In genomic region chr17:18564099-18564448, GRCh38 we compare ENCODE assay signal across 8 cellular contexts.
DNase-seq lines count a peak whose midpoint lies in the region; ATAC-seq and TF ChIP-seq lines count a peak whose summit lies in the region.
"Not testable (repeated sequence)": the region's sequence is repeated elsewhere in the genome, so short reads cannot be mapped to it uniquely, and the experiment has no call there.

No MANE protein-coding gene starts in this region.

- H3K27ac Mint-ChIP-seq in CD4-positive, alpha-beta memory T cell, result peak overlapping the region in 6 of 7 donors; percentile 19 to 91 (median 69)
- H3K27ac Mint-ChIP-seq in activated T-cell treated with anti-CD3 and anti-CD28 coated beads, Interleukin-2, amount 50 U/mL, for 72 hours, result not testable (repeated sequence)

- peaks cover 4 to 17% (median 10%) of the 10 kb centered on the region in 4 donors for H3K4me1 Mint-ChIP-seq in CD4-positive, alpha-beta memory T cell
- H3K4me1 Mint-ChIP-seq in activated T-cell treated with anti-CD3 and anti-CD28 coated beads, Interleukin-2, amount 50 U/mL, for 72 hours (ENCODE audit: low read depth), result peaks cover 12% of the 10 kb centered on the region

- not testable (repeated sequence) for H2AK5ac ChIP-seq in mesenchymal stem cell (ENCODE audit: low read length, severe bottlenecking)

- H3K23ac ChIP-seq in mesenchymal stem cell (ENCODE audit: low read length in 2 of 2), result not testable (repeated sequence)

- not testable (repeated sequence) for H3K9me3 ChIP-seq in CD4-positive, alpha-beta memory T cell (ENCODE audit: control insufficient read depth in 1 of 2, low read length in 2 of 2); Peyer's patch; esophagus muscularis mucosa; mesenchymal stem cell (ENCODE audit: control insufficient read depth, low read length)

- CTCF ChIA-PET in CD4-positive, alpha-beta memory T cell (lab: Charles Lee; ENCODE audit: partially characterized antibody), result not testable (repeated sequence)

- intact Hi-C loops in CD4-positive, alpha-beta memory T cell (cut with micrococcal nuclease); esophagus muscularis mucosa (cut with DNase I): not testable (repeated sequence)

- H3K18ac ChIP-seq in mesenchymal stem cell (ENCODE audit: low read depth in 1 of 2, low read length in 2 of 2), result not testable (repeated sequence)

- not testable (repeated sequence) for H3K27me3 Mint-ChIP-seq in CD4-positive, alpha-beta memory T cell; activated T-cell treated with anti-CD3 and anti-CD28 coated beads, Interleukin-2, amount 50 U/mL, for 72 hours (ENCODE audit: low read depth)

- H3K4me3 ChIP-seq in CD4-positive, alpha-beta memory T cell (ENCODE audit: low read length in 2 of 2); Peyer's patch; esophagus muscularis mucosa; mesenchymal stem cell (ENCODE audit: insufficient read depth in 1 of 2, low read depth in 1 of 2, low read length in 2 of 2): not testable (repeated sequence)

- POLR2A ChIA-PET in CD4-positive, alpha-beta memory T cell (lab: Charles Lee; ENCODE audit: partially characterized antibody), result not testable (repeated sequence)

- not testable (repeated sequence) for H3K14ac ChIP-seq in mesenchymal stem cell (ENCODE audit: low read length in 2 of 2)

- peak overlapping the region; percentile 57 for H3K9ac ChIP-seq in mesenchymal stem cell (ENCODE audit: low read length)

- DNase-seq in CD4-positive, alpha-beta memory T cell, result peak; percentile 48 to 67 (median 58)
- DNase-seq in Peyer's patch, result peak in 2 of 3 donors; percentile 18 to 59
- DNase-seq in activated T-cell treated with anti-CD3 and anti-CD28 coated beads, Interleukin-2, amount 50 U/mL, for 72 hours, result peak; percentile 17 to 19
- DNase-seq in esophagus muscularis mucosa (ENCODE audit: extremely low spot score), result not testable (repeated sequence)
- DNase-seq in mesenchymal stem cell, result peak; percentile 2
- DNase-seq in stimulated activated CD4-positive, alpha-beta T cell treated with anti-CD3 and anti-CD28 coated beads, Interleukin-4, amount 100 ng/mL, for 24 hours, result peak; percentile 19

- peak; percentile 26 for ATAC-seq in GM21381 (IDR thresholded peaks at IDR 0.05; ENCODE audit: unreplicated experiment)
- ATAC-seq in activated T-cell treated with anti-CD3 and anti-CD28 coated beads, Interleukin-2, amount 50 U/mL, for 72 hours (replicated peaks in 1 of 2), result peak; percentile 60 to 77

- H3K27me3 ChIP-seq in CD4-positive, alpha-beta memory T cell (ENCODE audit: insufficient read depth, low read length); Peyer's patch; esophagus muscularis mucosa; mesenchymal stem cell (ENCODE audit: control insufficient read depth in 1 of 2, insufficient read depth in 1 of 2, low read length in 2 of 2): not testable (repeated sequence)

- H2BK5ac ChIP-seq in mesenchymal stem cell (ENCODE audit: low read depth, low read length, poor library complexity, severe bottlenecking), result not testable (repeated sequence)

- H3K36me3 Mint-ChIP-seq in CD4-positive, alpha-beta memory T cell; activated T-cell treated with anti-CD3 and anti-CD28 coated beads, Interleukin-2, amount 50 U/mL, for 72 hours (ENCODE audit: insufficient read depth in 2 of 2): not testable (repeated sequence)

- not testable (repeated sequence) for H3K9me3 Mint-ChIP-seq in CD4-positive, alpha-beta memory T cell; activated T-cell treated with anti-CD3 and anti-CD28 coated beads, Interleukin-2, amount 50 U/mL, for 72 hours

- H4K8ac ChIP-seq in mesenchymal stem cell (ENCODE audit: low read length), result not testable (repeated sequence)

- H3K4me1 ChIP-seq in CD4-positive, alpha-beta memory T cell (ENCODE audit: insufficient read depth, low read length); Peyer's patch; mesenchymal stem cell (ENCODE audit: control insufficient read depth, insufficient read depth, low read depth, low read length): not testable (repeated sequence)
- H3K4me1 ChIP-seq in esophagus muscularis mucosa, result peaks cover 0 to 17% (median 7%) of the 10 kb centered on the region in 4 donors

- H3K79me1 ChIP-seq in mesenchymal stem cell (replicated peaks; ENCODE audit: low read length, poor library complexity, severe bottlenecking), result not testable (repeated sequence)

- H2BK120ac ChIP-seq in mesenchymal stem cell (ENCODE audit: low read depth, low read length), result not testable (repeated sequence)

- not testable (repeated sequence) for H3K27ac ChIP-seq in CD4-positive, alpha-beta memory T cell (ENCODE audit: low read depth, low read length); Peyer's patch; esophagus muscularis mucosa (replicated peaks in 1 of 4); mesenchymal stem cell (ENCODE audit: low read length, poor library complexity, severe bottlenecking)

- not testable (repeated sequence) for H4K91ac ChIP-seq in mesenchymal stem cell (ENCODE audit: low read length)

- H3K4ac ChIP-seq in mesenchymal stem cell (ENCODE audit: low read depth in 1 of 2, low read length in 2 of 2), result not testable (repeated sequence)

- H3K36me3 ChIP-seq in CD4-positive, alpha-beta memory T cell (ENCODE audit: insufficient read depth, low read length); Peyer's patch; esophagus muscularis mucosa; mesenchymal stem cell (ENCODE audit: control insufficient read depth in 1 of 2, insufficient read depth in 2 of 2, low read depth in 1 of 2, low read length in 2 of 2): not testable (repeated sequence)

- H3K4me3 Mint-ChIP-seq in CD4-positive, alpha-beta memory T cell, result peak overlapping the region in 7 of 8 donors; percentile 47 to 73 (median 66)
- peak overlapping the region; percentile 62 to 66 for H3K4me3 Mint-ChIP-seq in activated T-cell treated with anti-CD3 and anti-CD28 coated beads, Interleukin-2, amount 50 U/mL, for 72 hours

- not testable (repeated sequence) for H2AFZ ChIP-seq in mesenchymal stem cell (ENCODE audit: low read depth, low read length)

- not testable (repeated sequence) for TF ChIP-seq POLR2A in Peyer's patch (IDR thresholded peaks at IDR 0.05); esophagus muscularis mucosa (IDR thresholded peaks at IDR 0.05; ENCODE audit: low read depth)

- not testable (repeated sequence) for H2BK12ac ChIP-seq in mesenchymal stem cell (ENCODE audit: low read length in 2 of 2)

- H2BK15ac ChIP-seq in mesenchymal stem cell (ENCODE audit: low read depth, poor library complexity, severe bottlenecking), result not testable (repeated sequence)

- WGBS in esophagus muscularis mucosa, result 22% methylated on average over 3 of the region's 3 CpGs
- 7% methylated on average over 3 of the region's 3 CpGs for WGBS in mesenchymal stem cell

- H3K4me2 ChIP-seq in mesenchymal stem cell (ENCODE audit: low read length, poor library complexity, severe bottlenecking), result not testable (repeated sequence)

- not testable (repeated sequence) for TF ChIP-seq EP300 in esophagus muscularis mucosa (IDR thresholded peaks at IDR 0.05)

- TF ChIP-seq CTCF in LNCAP (IDR thresholded peaks at IDR 0.05), result peak; percentile 56
- peak; percentile 27 to 89 (median 65) for TF ChIP-seq CTCF in Peyer's patch (IDR thresholded peaks at IDR 0.05)
- peak; percentile 28 to 57 (median 48) for TF ChIP-seq CTCF in esophagus muscularis mucosa (IDR thresholded peaks at IDR 0.05)
